In the genomic region with DNA sequence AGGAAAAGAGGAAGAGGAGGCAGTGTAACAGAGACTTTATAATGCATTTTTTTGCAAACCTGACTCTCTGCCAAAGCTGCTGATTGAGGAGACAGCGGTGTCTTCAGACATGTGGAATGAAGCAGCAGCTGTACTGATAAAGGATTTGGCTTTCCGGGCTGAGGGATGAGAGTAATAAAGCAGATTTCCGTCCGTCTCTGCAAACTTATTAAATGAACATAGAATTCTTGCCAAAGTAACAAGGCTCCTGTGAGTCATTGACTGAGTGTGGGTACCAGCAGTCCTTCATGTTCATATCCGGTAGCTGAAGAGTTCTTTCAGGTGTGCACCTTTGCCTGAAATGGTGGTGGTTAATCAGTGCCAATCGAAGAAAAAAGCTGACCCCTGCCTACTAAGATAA, we compare ENCODE assay signal across 21 cellular contexts.
"Had no signal": no experiment of that assay in that cellular context is flagged by ENCODE, and none has a peak within 500 bp of the region (broad histone marks: within the 10 kb centered on the region; RNA-seq: fewer than 3 reads in every experiment).

No MANE protein-coding gene starts in this region.

- H3K9me3 ChIP-seq: tibial artery had no signal

- DNase-seq: activated CD4-positive, alpha-beta T cell treated with anti-CD3 and anti-CD28 coated beads, Interleukin-2, amount 10 ng/mL, durations not matched to agents 7 days and 5 days; activated CD4-positive, CD25-positive, alpha-beta regulatory T cell treated with anti-CD3 and anti-CD28 coated beads, Interleukin-2, amount 50 U/mL, for 72 hours; activated CD8-positive, alpha-beta memory T cell treated with anti-CD3 and anti-CD28 coated beads, Interleukin-2, amount 10 ng/mL, durations not matched to agents 7 days and 5 days; activated CD8-positive, alpha-beta T cell treated with anti-CD3 and anti-CD28 coated beads for 36 hours; activated effector memory CD4-positive, alpha-beta T cell treated with anti-CD3 and anti-CD28 coated beads, Interleukin-2, amount 50 U/mL, for 16 hours; activated naive CD4-positive, alpha-beta T cell treated with anti-CD3 and anti-CD28 coated beads, Interleukin-2, amount 10 ng/mL, durations not matched to agents 7 days and 5 days; activated T-cell treated with anti-CD3 and anti-CD28 coated beads for 4 hours; dermis blood vessel endothelial cell; effector CD8-positive, alpha-beta T cell; erythroblast; immature natural killer cell; kidney glomerular epithelial cell; left ventricle myocardium superior; right cardiac atrium; stimulated activated CD4-positive, alpha-beta T cell treated with anti-CD3 and anti-CD28 coated beads, Interleukin-1b, Interleukin-23, amount 100 ng/mL, for 48 hours; stimulated activated naive CD8-positive, alpha-beta T cell treated with anti-CD3 and anti-CD28 coated beads, Interleukin-15, amount 100 ng/mL, for 72 hours; tibial artery; WERI-Rb-1 had no signal

- H3K27ac ChIP-seq: foreskin keratinocyte, hepatocyte, parathyroid adenoma, tibial artery, WERI-Rb-1 had no signal

- H3K4me3 ChIP-seq: hepatocyte, tibial artery had no signal

- H3K4me1 ChIP-seq: foreskin keratinocyte, parathyroid adenoma, tibial artery had no signal

- H3K36me3 ChIP-seq: tibial artery, WERI-Rb-1 had no signal

- ATAC-seq: activated CD8-positive, alpha-beta memory T cell treated with anti-CD3 and anti-CD28 coated beads, Interleukin-2, amount 10 ng/mL, durations not matched to agents 7 days and 5 days; activated CD8-positive, alpha-beta T cell treated with anti-CD3 and anti-CD28 coated beads for 36 hours; foreskin keratinocyte; left ventricle myocardium superior; right cardiac atrium; stimulated activated naive CD8-positive, alpha-beta T cell treated with anti-CD3 and anti-CD28 coated beads, Interleukin-15, amount 100 ng/mL, for 72 hours had no signal

- H3K27me3 ChIP-seq: foreskin keratinocyte, hepatocyte, tibial artery had no signal
